24 cellular contexts compared by ENCODE assay signal in genomic region chr20:44686934-44687333, GRCh38. TPM values are rescaled to one million over a fixed set of nuclear protein-coding genes. Genes with fewer than 3 reads are reported as not detected.
"Had no signal": no experiment of that assay in that cellular context is flagged by ENCODE, and none has a peak within 500 bp of the region (broad histone marks: within the 10 kb centered on the region; RNA-seq: fewer than 3 reads in every experiment).

No MANE protein-coding gene starts in this region.

- ATAC-seq: T-cell had no signal

- H3K9me3 ChIP-seq: SK-N-SH had no signal

- H3K27me3 ChIP-seq: MG63 had no signal

- H3K4me3 ChIP-seq: MG63 had no signal

- H3K27ac ChIP-seq: RWPE1 had no signal

- H3K9ac ChIP-seq: SK-N-SH had no signal

- H3K4me2 ChIP-seq: SK-N-SH had no signal

- H3K36me3 ChIP-seq: MG63 had no signal

- DNase-seq: Karpas-422, KG1, MG63, NCI-H1092, NCI-H1105 treated with DMSO at 0.1 percent for 48 hours, NCI-H1417 treated with DMSO at 0.1 percent for 48 hours, NCI-H146, NCI-H1694 treated with DMSO at 0.1 percent for 48 hours, NCI-H2029, NCI-H2081 treated with DMSO at 0.1 percent for 48 hours, NCI-H2171, NCI-H226, NCI-H446, NCI-H510A, NCI-H524 treated with DMSO at 0.1 percent for 48 hours, NCI-H69, NCI-H774, SHP77, SK-N-SH, SW 1271, T-cell had no signal

RNA-seq across cellular contexts. Expression of gene CCN5, which starts 28.2 kb away (rescaled TPM):
- total RNA-seq: HT-29 had no signal
- polyA plus RNA-seq: IgD-negative memory B cell had no signal

RNA-seq across cellular contexts. Expression of gene ADA, which starts 35.4 kb away (rescaled TPM):
- total RNA-seq: HT-29 had no signal

RNA-seq across cellular contexts. Expression of gene KCNK15, which starts 58.7 kb away (rescaled TPM):
- total RNA-seq: HT-29 had no signal
- polyA plus RNA-seq: IgD-negative memory B cell had no signal
